Comparison of ENCODE assay signal across 23 cellular contexts in the genomic region with DNA sequence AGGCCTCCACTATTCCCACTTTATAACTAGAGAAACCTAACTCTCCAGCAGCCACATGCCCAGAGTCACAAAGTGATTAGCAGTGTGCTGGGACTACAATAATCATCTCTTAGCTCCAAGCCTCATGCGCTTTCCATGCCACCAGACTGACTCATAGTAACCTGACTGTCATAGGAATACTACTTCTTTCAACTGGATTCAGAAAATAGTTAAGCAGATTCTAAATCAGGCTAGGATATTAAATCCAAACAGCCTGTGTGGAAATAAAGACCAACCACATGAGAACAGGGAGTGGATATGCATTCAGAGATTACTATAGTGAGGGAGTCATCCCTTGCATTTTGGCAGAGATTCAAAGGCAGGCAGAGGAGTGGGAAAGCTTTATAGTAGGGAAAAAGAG.
"Had no signal": no experiment of that assay in that cellular context is flagged by ENCODE, and none has a peak within 500 bp of the region (broad histone marks: within the 10 kb centered on the region; RNA-seq: fewer than 3 reads in every experiment).

No MANE protein-coding gene starts in this region.

- H3K36me3 ChIP-seq: neural progenitor cell, prostate gland, sigmoid colon, spleen, suprapubic skin, transverse colon, upper lobe of right lung, uterus had no signal

- H3K4me3 ChIP-seq: coronary artery, lung, mucosa of descending colon, neural progenitor cell, prostate gland, sigmoid colon, skin epidermis, spleen, suprapubic skin, transverse colon, upper lobe of right lung, uterus had no signal

- H3K9me3 ChIP-seq: mucosa of descending colon, prostate gland, suprapubic skin, upper lobe of right lung, uterus had no signal

- H3K27me3 ChIP-seq: neural progenitor cell, sigmoid colon, transverse colon, upper lobe of right lung, uterus had no signal

- H3K4me1 ChIP-seq: foreskin keratinocyte, neural progenitor cell, parathyroid adenoma, prostate gland, spleen, suprapubic skin, transverse colon, upper lobe of right lung, uterus had no signal

- DNase-seq: dermis blood vessel endothelial cell; effector memory CD4-positive, alpha-beta T cell; kidney; mesenchymal stem cell; mucosa of descending colon; naive thymus-derived CD4-positive, alpha-beta T cell; right cardiac atrium; sigmoid colon; spleen; stimulated activated CD4-positive, alpha-beta T cell treated with anti-CD3 and anti-CD28 coated beads, Interleukin-4, amount 100 ng/mL, for 4 hours; stimulated activated naive B cell treated with anti-CD40 and anti-IgM and Interleukin-4, amounts not matched to agents 10 μg/mL and 1 μg/mL and 100 μg/mL, for 72 hours; transverse colon; upper lobe of right lung; uterus had no signal

- H3K27ac ChIP-seq: coronary artery, foreskin keratinocyte, neural progenitor cell, parathyroid adenoma, prostate gland, sigmoid colon, skin epidermis, spleen, suprapubic skin, transverse colon, upper lobe of right lung, uterus had no signal

- ATAC-seq: foreskin keratinocyte; left lobe of liver; mucosa of descending colon; naive thymus-derived CD4-positive, alpha-beta T cell; right cardiac atrium; stimulated activated naive B cell treated with anti-CD40 and anti-IgM and Interleukin-4, amounts not matched to agents 10 μg/mL and 1 μg/mL and 100 μg/mL, for 72 hours; upper lobe of right lung had no signal
